In the genomic region with DNA sequence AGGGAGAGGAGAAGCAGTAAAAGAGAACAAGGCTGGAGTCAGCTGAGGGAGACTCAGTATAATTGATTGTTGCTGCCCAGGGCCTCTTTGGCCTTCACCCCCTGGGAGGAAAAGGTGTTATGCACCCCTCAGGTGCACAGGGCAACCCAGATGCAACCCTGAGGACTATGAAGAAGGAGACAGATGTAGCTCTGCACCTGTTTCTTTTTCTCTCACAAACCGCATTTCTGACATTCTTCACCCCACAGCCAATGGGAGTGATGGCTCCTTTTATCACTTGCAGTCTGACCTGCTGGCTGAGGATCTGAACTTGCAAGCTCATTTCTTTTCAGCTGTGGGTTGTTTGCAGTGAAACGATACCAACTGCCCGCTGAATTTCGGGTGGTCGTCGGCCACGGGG, we compare ENCODE assay signal across 21 cellular contexts.
DNase-seq lines count a peak whose midpoint lies in the region; ATAC-seq and TF ChIP-seq lines count a peak whose summit lies in the region.
"Had no signal": no experiment of that assay in that cellular context is flagged by ENCODE, and none has a peak within 500 bp of the region (broad histone marks: within the 10 kb centered on the region; RNA-seq: fewer than 3 reads in every experiment).

No MANE protein-coding gene starts in this region.

- H3K4me2 ChIP-seq in GM23338 = no peak overlapping the region
- no peak overlapping the region for H3K4me2 ChIP-seq in neural progenitor cell
- H3K4me2 ChIP-seq: A549 had no signal

- no peak overlapping the region for H3K9ac ChIP-seq in endodermal cell (ENCODE audit: extremely low read depth, low read length, poor library complexity, severe bottlenecking)
- H3K9ac ChIP-seq in neural progenitor cell = no peak overlapping the region

- CTCF ChIA-PET in activated CD4-positive, alpha-beta T cell treated with anti-CD3 and anti-CD28 coated beads, Interleukin-2, amount 10 ng/mL, durations not matched to agents 7 days and 5 days (lab: Charles Lee) = no interaction called here

- POLR2A ChIA-PET in activated CD4-positive, alpha-beta T cell treated with anti-CD3 and anti-CD28 coated beads, Interleukin-2, amount 10 ng/mL, durations not matched to agents 7 days and 5 days (lab: Charles Lee) = no interaction called here

- H3K4me1 Mint-ChIP-seq in GM23338 (peaks cover 33% of the 10 kb centered on the region), endodermal cell (no peaks in the 10 kb centered on the region), neural progenitor cell (peaks cover 3% of the 10 kb centered on the region), nephron progenitor cell (peaks cover 8% of the 10 kb centered on the region)
- H3K4me1 Mint-ChIP-seq in activated CD4-positive, alpha-beta T cell treated with anti-CD3 and anti-CD28 coated beads, Interleukin-2, amount 10 ng/mL, durations not matched to agents 7 days and 5 days = no peaks in the 10 kb centered on the region
- H3K4me1 Mint-ChIP-seq in activated T-cell treated with anti-CD3 and anti-CD28 coated beads, Interleukin-2, amount 50 U/mL, for 4 hours (ENCODE audit: low read depth) = no peaks in the 10 kb centered on the region

- H3K27me3 ChIP-seq in GM23338 (ENCODE audit: insufficient read depth) (no peaks in the 10 kb centered on the region), endodermal cell (ENCODE audit: control insufficient read depth, insufficient read depth, low read length, poor library complexity, severe bottlenecking) (no peaks in the 10 kb centered on the region), neural progenitor cell (no peaks in the 10 kb centered on the region)
- H3K27me3 ChIP-seq: MG63, SJSA1 had no signal

- H3K79me2 ChIP-seq in GM23338 (replicated peaks; ENCODE audit: insufficient read depth) (no peaks in the 10 kb centered on the region), neural progenitor cell (ENCODE audit: low read depth) (no peaks in the 10 kb centered on the region)

- ATAC-seq in GM23338 (peak; percentile 93), HG02973 (IDR thresholded peaks at IDR 0.05; ENCODE audit: unreplicated experiment) (no peak)
- no peak for ATAC-seq in activated T-cell treated with anti-CD3 and anti-CD28 coated beads, Interleukin-2, amount 50 U/mL, for 4 hours
- ATAC-seq: A549, PC-3 had no signal

- peaks cover 4% of the 10 kb centered on the region for H3K27me3 Mint-ChIP-seq in GM23338 (ENCODE audit: insufficient read depth, low read depth, poor library complexity)
- no peaks in the 10 kb centered on the region for H3K27me3 Mint-ChIP-seq in endodermal cell (ENCODE audit: insufficient read depth)
- no peaks in the 10 kb centered on the region for H3K27me3 Mint-ChIP-seq in neural progenitor cell (ENCODE audit: insufficient read depth, low read depth)
- H3K27me3 Mint-ChIP-seq in activated CD4-positive, alpha-beta T cell treated with anti-CD3 and anti-CD28 coated beads, Interleukin-2, amount 10 ng/mL, durations not matched to agents 7 days and 5 days = peaks cover 6% of the 10 kb centered on the region
- no peaks in the 10 kb centered on the region for H3K27me3 Mint-ChIP-seq in activated T-cell treated with anti-CD3 and anti-CD28 coated beads, Interleukin-2, amount 50 U/mL, for 4 hours (ENCODE audit: low read depth)
- H3K27me3 Mint-ChIP-seq in nephron progenitor cell (ENCODE audit: low read depth, poor library complexity) = peaks cover 26% of the 10 kb centered on the region

- TF ChIP-seq CTCF in GM23338 (conservative IDR thresholded peaks at IDR 0.05; ENCODE audit: low read depth in 2 of 2) (no peak), endodermal cell (conservative IDR thresholded peaks at IDR 0.05) (no peak), neural progenitor cell (IDR thresholded peaks at IDR 0.05) (no peak), nephron progenitor cell (IDR thresholded peaks at IDR 0.05) (no peak)

- peak; percentile 70 for DNase-seq in GM23338 (ENCODE audit: low spot score)
- peak; percentile 48 for DNase-seq in NAMALWA (ENCODE audit: low spot score)
- peak; percentile 71 for DNase-seq in endodermal cell
- peak; percentile 6 for DNase-seq in neural progenitor cell (ENCODE audit: low spot score)
- no peak for DNase-seq in activated CD4-positive, alpha-beta T cell treated with anti-CD3 and anti-CD28 coated beads, Interleukin-2, amount 10 ng/mL, durations not matched to agents 7 days and 5 days
- DNase-seq in activated T-cell treated with anti-CD3 and anti-CD28 coated beads, Interleukin-2, amount 50 U/mL, for 4 hours = no peak
- DNase-seq in nephron progenitor cell = no peak
- DNase-seq: COR-L47, DMS153, KG1, MG63, NCI-H1105 treated with DMSO at 0.1 percent for 48 hours, NCI-H2029, NCI-H2171, NCI-H446, NCI-H69, PC-3 had no signal

- H3K27ac Mint-ChIP-seq in GM23338 (no peak overlapping the region), endodermal cell (no peak overlapping the region), neural progenitor cell (no peak overlapping the region), nephron progenitor cell (no peak overlapping the region)
- H3K27ac Mint-ChIP-seq in activated CD4-positive, alpha-beta T cell treated with anti-CD3 and anti-CD28 coated beads, Interleukin-2, amount 10 ng/mL, durations not matched to agents 7 days and 5 days = no peak overlapping the region

- peaks cover 9% of the 10 kb centered on the region; the same call in 1 of the 2 replicates for H3K4me1 ChIP-seq in GM23338 (ENCODE audit: insufficient read depth)
- H3K4me1 ChIP-seq in endodermal cell (ENCODE audit: control insufficient read depth, insufficient read depth, low read length) = no peaks in the 10 kb centered on the region
- H3K4me1 ChIP-seq in neural progenitor cell = no peaks in the 10 kb centered on the region
- H3K4me1 ChIP-seq: A549, SJSA1 had no signal

- no peaks in the 10 kb centered on the region for H3F3A ChIP-seq in GM23338 (replicated peaks; ENCODE audit: low read depth)
- no peaks in the 10 kb centered on the region for H3F3A ChIP-seq in neural progenitor cell (ENCODE audit: low read depth)

- H3K27ac ChIP-seq in GM23338 (ENCODE audit: low read depth) (no peak overlapping the region), endodermal cell (ENCODE audit: low read depth, low read length) (no peak overlapping the region), neural progenitor cell (no peak overlapping the region)
- H3K27ac ChIP-seq: A549, C4-2B, SJSA1 had no signal

- H3K36me3 Mint-ChIP-seq in GM23338 (ENCODE audit: low read depth) (no peaks in the 10 kb centered on the region), endodermal cell (ENCODE audit: low read depth) (no peaks in the 10 kb centered on the region), neural progenitor cell (no peaks in the 10 kb centered on the region), nephron progenitor cell (ENCODE audit: low read depth) (no peaks in the 10 kb centered on the region)
- H3K36me3 Mint-ChIP-seq in activated CD4-positive, alpha-beta T cell treated with anti-CD3 and anti-CD28 coated beads, Interleukin-2, amount 10 ng/mL, durations not matched to agents 7 days and 5 days (ENCODE audit: low read depth) = no peaks in the 10 kb centered on the region
- H3K36me3 Mint-ChIP-seq in activated T-cell treated with anti-CD3 and anti-CD28 coated beads, Interleukin-2, amount 50 U/mL, for 4 hours (ENCODE audit: insufficient read depth) = no peaks in the 10 kb centered on the region

- H3K36me3 ChIP-seq in GM23338 (ENCODE audit: insufficient read depth) (no peaks in the 10 kb centered on the region), endodermal cell (ENCODE audit: control insufficient read depth, insufficient read depth, low read length) (no peaks in the 10 kb centered on the region), neural progenitor cell (no peaks in the 10 kb centered on the region)
- H3K36me3 ChIP-seq: MG63, SJSA1 had no signal

- peaks cover 25% of the 10 kb centered on the region for H3K9me2 ChIP-seq in GM23338 (ENCODE audit: insufficient read depth)

- H4K20me1 ChIP-seq in GM23338 (replicated peaks; ENCODE audit: insufficient read depth) (no peaks in the 10 kb centered on the region), neural progenitor cell (ENCODE audit: low read depth) (no peaks in the 10 kb centered on the region)

- H3K4me3 ChIP-seq in GM23338 (no peak overlapping the region), endodermal cell (ENCODE audit: low read length) (no peak overlapping the region), neural progenitor cell (no peak overlapping the region)
- H3K4me3 ChIP-seq: A549, MG63, SJSA1 had no signal

- H3K4me3 Mint-ChIP-seq in GM23338 = no peak overlapping the region
- H3K4me3 Mint-ChIP-seq in endodermal cell = no peak overlapping the region
- no peak overlapping the region for H3K4me3 Mint-ChIP-seq in neural progenitor cell
- no peak overlapping the region for H3K4me3 Mint-ChIP-seq in activated CD4-positive, alpha-beta T cell treated with anti-CD3 and anti-CD28 coated beads, Interleukin-2, amount 10 ng/mL, durations not matched to agents 7 days and 5 days
- H3K4me3 Mint-ChIP-seq in activated T-cell treated with anti-CD3 and anti-CD28 coated beads, Interleukin-2, amount 50 U/mL, for 4 hours = no peak overlapping the region
- H3K4me3 Mint-ChIP-seq in nephron progenitor cell = no peak overlapping the region

- no peak overlapping the region for H2AFZ ChIP-seq in GM23338
- no peak overlapping the region for H2AFZ ChIP-seq in neural progenitor cell (replicated peaks)

- H3K9me3 Mint-ChIP-seq in GM23338 = no peaks in the 10 kb centered on the region
- H3K9me3 Mint-ChIP-seq in endodermal cell = no peaks in the 10 kb centered on the region
- no peaks in the 10 kb centered on the region for H3K9me3 Mint-ChIP-seq in neural progenitor cell
- H3K9me3 Mint-ChIP-seq in activated CD4-positive, alpha-beta T cell treated with anti-CD3 and anti-CD28 coated beads, Interleukin-2, amount 10 ng/mL, durations not matched to agents 7 days and 5 days = no peaks in the 10 kb centered on the region
- no peaks in the 10 kb centered on the region for H3K9me3 Mint-ChIP-seq in activated T-cell treated with anti-CD3 and anti-CD28 coated beads, Interleukin-2, amount 50 U/mL, for 4 hours
- no peaks in the 10 kb centered on the region for H3K9me3 Mint-ChIP-seq in nephron progenitor cell

- 88 to 90% methylated on average over 7 of the region's 7 CpGs for WGBS in endodermal cell (ENCODE audit: insufficient coverage in 1 of 2, insufficient read length in 1 of 2), 2 experiments

- H3K9me3 ChIP-seq in endodermal cell (ENCODE audit: control insufficient read depth, low read length) (no peaks in the 10 kb centered on the region), neural progenitor cell (ENCODE audit: low read depth) (no peaks in the 10 kb centered on the region)
- H3K9me3 ChIP-seq: A549, MG63, SJSA1 had no signal

Comparison
In these comparisons a context has a peak if more than half of its experiments do, and no peak if none do; other contexts are left out.
1. DNase-seq: peak in GM23338 (single experiment), NAMALWA (single experiment), endodermal cell (single experiment) and neural progenitor cell (single experiment); none in activated CD4-positive, alpha-beta T cell treated with anti-CD3 and anti-CD28 coated beads, Interleukin-2, amount 10 ng/mL, durations not matched to agents 7 days and 5 days (single experiment), activated T-cell treated with anti-CD3 and anti-CD28 coated beads, Interleukin-2, amount 50 U/mL, for 4 hours (single experiment) and nephron progenitor cell (single experiment).